Comparison of ENCODE assay signal across 7 cellular contexts in genomic region chr20:35284267-35284991, GRCh38. TPM values are rescaled to one million over a fixed set of nuclear protein-coding genes. Genes with fewer than 3 reads are reported as not detected.
DNase-seq lines count a peak whose midpoint lies in the region; ATAC-seq, FAIRE-seq and TF ChIP-seq lines count a peak whose summit lies in the region.

EIF6 (minus strand) TSS chr20:35284772; CDS start chr20:35284487, 285 bp downstream.

- H3K4me3 Mint-ChIP-seq in activated B cell treated with CpG ODN at 0.5 μM for 24 hours, result peak within 1 kb of the TSS; percentile 90

- peaks cover 38% of the 10 kb centered on the region for H3K36me3 Mint-ChIP-seq in activated B cell treated with CpG ODN at 0.5 μM for 24 hours (ENCODE audit: low read depth)

- ATAC-seq in HG03045 (IDR thresholded peaks at IDR 0.05; ENCODE audit: unreplicated experiment), result peak; percentile 75
- ATAC-seq in activated B cell treated with CpG ODN at 0.5 μM for 24 hours (ENCODE audit: low read depth), result peak; percentile 86

- H3K27me3 Mint-ChIP-seq in activated B cell treated with CpG ODN at 0.5 μM for 24 hours, result no peaks in the 10 kb centered on the region

- no peaks in the 10 kb centered on the region for H3K9me3 Mint-ChIP-seq in activated B cell treated with CpG ODN at 0.5 μM for 24 hours

- intact Hi-C loops in activated B cell treated with CpG ODN at 0.5 μM for 24 hours (cut with micrococcal nuclease), result loop anchor here (2.0 kb wide), 2 partner anchors 18 to 670 kb away; partner anchors contain the start of gene SCAND1

- CTCF ChIA-PET in activated B cell treated with CpG ODN at 0.5 μM for 24 hours (lab: Charles Lee), result no interaction called here

- FAIRE-seq in GM18507 (lab: Jason Lieb, UNC), result peak; percentile 78

- POLR2A ChIA-PET in activated B cell treated with CpG ODN at 0.5 μM for 24 hours (lab: Charles Lee), result interaction anchor here (0.5 to 1.6 kb wide), 19 partner anchors 8 to 672 kb away, joined by 3 to 9 read pairs (median 4); partner anchors contain the start of genes GSS, MYH7B, RBM39 and TRPC4AP

- peak within 1 kb of the TSS; percentile 92 for H3K27ac Mint-ChIP-seq in activated B cell treated with CpG ODN at 0.5 μM for 24 hours

- no peak for TF ChIP-seq CTCF in activated B cell treated with CpG ODN at 0.5 μM for 24 hours (IDR thresholded peaks at IDR 0.05)

- H3K4me1 Mint-ChIP-seq in activated B cell treated with CpG ODN at 0.5 μM for 24 hours, result peaks cover 32% of the 10 kb centered on the region

- peak; percentile 81 for DNase-seq in GM18507 (ENCODE audit: extremely low spot score, insufficient read length, low read depth)
- peak; percentile 92 for DNase-seq in NCI-H226
- peak; percentile 72 for DNase-seq in activated B cell treated with CpG ODN at 0.5 μM for 24 hours
- peak; percentile 50 for DNase-seq in central memory CD4-positive, alpha-beta T cell
- peak; percentile 87 for DNase-seq in iris pigment epithelial cell (ENCODE audit: low read depth)
- peak; percentile 73 for DNase-seq in stimulated activated CD4-positive, alpha-beta T cell treated with anti-CD3 and anti-CD28 coated beads, Interleukin-12 subunit alpha, Interleukin-12 subunit beta, amount 100 ng/mL, for 4 hours

RNA-seq across cellular contexts. Expression of gene EIF6, which starts in this region (rescaled TPM):
- 137 and 148 TPM in 2 replicates for total RNA-seq in activated B cell treated with CpG ODN at 0.5 μM for 24 hours

Comparison
In these comparisons a context has a peak if more than half of its experiments do, and no peak if none do; other contexts are left out.
1. Peak in every context shown above with its lines: DNase-seq and ATAC-seq.